ENCODE assay signal across 21 cellular contexts in genomic region chr19:7900931-7901330, GRCh38. TPM values are rescaled to one million over a fixed set of nuclear protein-coding genes. Genes with fewer than 3 reads are reported as not detected.
DNase-seq lines count a peak whose midpoint lies in the region; ATAC-seq and TF ChIP-seq lines count a peak whose summit lies in the region.
"Had no signal": no experiment of that assay in that cellular context is flagged by ENCODE, and none has a peak within 500 bp of the region (broad histone marks: within the 10 kb centered on the region; RNA-seq: fewer than 3 reads in every experiment).

No MANE protein-coding gene starts in this region.

- H3K27ac ChIP-seq in IMR-90 (ENCODE audit: insufficient read depth, low read length): no peak overlapping the region
- peak overlapping the region; percentile 79 for H3K27ac ChIP-seq in foreskin keratinocyte
- no peak overlapping the region for H3K27ac ChIP-seq in osteoblast (ENCODE audit: low read depth, low read length)

- peaks cover 34% of the 10 kb centered on the region for H3K36me3 Mint-ChIP-seq in Calu3 (ENCODE audit: insufficient read depth, unreplicated experiment)

- no peak overlapping the region for H3K4me3 ChIP-seq in IMR-90 (ENCODE audit: insufficient read depth, low read depth, low read length)
- H3K4me3 ChIP-seq in osteoblast (ENCODE audit: insufficient read depth, low read length): no peak overlapping the region
- H3K4me3 ChIP-seq: K562 had no signal

- no peaks in the 10 kb centered on the region for H3K9me3 ChIP-seq in IMR-90 (ENCODE audit: control insufficient read depth, insufficient read depth, low read length)
- H3K9me3 ChIP-seq in osteoblast (ENCODE audit: low read depth, low read length): no peaks in the 10 kb centered on the region

- TF ChIP-seq RAD21 in IMR-90 (IDR thresholded peaks at IDR 0.05; ENCODE audit: low read length): no peak

- H3K79me1 ChIP-seq in IMR-90 (ENCODE audit: low read depth in 1 of 2, low read length in 2 of 2): peaks cover 14 to 31% of the 10 kb centered on the region in 2 experiments; a peak in 3 of 4 replicates

- H3K4ac ChIP-seq in IMR-90 (ENCODE audit: low read depth, low read length): no peak overlapping the region

- H3K9me1 ChIP-seq in IMR-90 (ENCODE audit: insufficient read depth, low read length): peaks cover 11% of the 10 kb centered on the region

- H3K4me1 ChIP-seq in IMR-90 (ENCODE audit: control insufficient read depth, insufficient read depth, low read length): peaks cover 10% of the 10 kb centered on the region
- H3K4me1 ChIP-seq in foreskin keratinocyte: peaks cover 15% of the 10 kb centered on the region
- H3K4me1 ChIP-seq in osteoblast (ENCODE audit: insufficient read depth, low read length): peaks cover 16% of the 10 kb centered on the region

- no peak overlapping the region for H3K27ac Mint-ChIP-seq in Calu3 (ENCODE audit: unreplicated experiment)
- H3K27ac Mint-ChIP-seq: H9, HFFc6 had no signal

- H2BK15ac ChIP-seq in IMR-90 (ENCODE audit: low read depth, low read length): no peak overlapping the region

- no peak overlapping the region for H3K9ac ChIP-seq in IMR-90 (ENCODE audit: low read depth, low read length)

- H4K8ac ChIP-seq in IMR-90 (ENCODE audit: low read depth in 2 of 2, low read length in 2 of 2): no peak overlapping the region

- CTCF ChIA-PET in IMR-90 (lab: Yijun Ruan, JAX) (no interaction called here), Calu3 (lab: Charles Lee) (no interaction called here)

- H3K4me2 ChIP-seq in IMR-90 (ENCODE audit: low read depth, low read length) (no peak overlapping the region), osteoblast (ENCODE audit: insufficient read depth, low read length) (no peak overlapping the region)

- no peak overlapping the region for H3K14ac ChIP-seq in IMR-90 (replicated peaks; ENCODE audit: low read depth, low read length)

- H3K27me3 ChIP-seq in IMR-90 (ENCODE audit: control insufficient read depth, insufficient read depth, low read length) (no peaks in the 10 kb centered on the region), foreskin keratinocyte (no peaks in the 10 kb centered on the region), osteoblast (ENCODE audit: insufficient read depth, low read length) (no peaks in the 10 kb centered on the region)

- no CpG with 5 or more reads among the region's 3 CpGs for WGBS in IMR-90 (ENCODE audit: extremely low coverage in 2 of 2, insufficient read length in 1 of 2), 2 experiments

- peaks cover 19% of the 10 kb centered on the region for H4K20me1 ChIP-seq in IMR-90 (ENCODE audit: insufficient read depth, low read length)
- H4K20me1 ChIP-seq in osteoblast (ENCODE audit: insufficient read depth, low read length): peaks cover 16% of the 10 kb centered on the region

- H2BK5ac ChIP-seq in IMR-90 (ENCODE audit: low read depth, low read length, poor library complexity, severe bottlenecking): no peak overlapping the region

- intact Hi-C loops in IMR-90 (cut with micrococcal nuclease): no loop called here
- intact Hi-C loops in Calu3 (cut with micrococcal nuclease; ENCODE audit: unreplicated experiment): no loop called here

- TF ChIP-seq POLR2A in IMR-90 (IDR thresholded peaks at IDR 0.05; ENCODE audit: low read depth, low read length): no peak

- no peak overlapping the region for H4K91ac ChIP-seq in IMR-90 (ENCODE audit: insufficient read depth, low read depth, low read length)

- no peak overlapping the region for H2AK5ac ChIP-seq in IMR-90 (ENCODE audit: low read depth, low read length)

- H3K4me1 Mint-ChIP-seq in Calu3 (ENCODE audit: low read depth, unreplicated experiment): peaks cover 15% of the 10 kb centered on the region

- POLR2A ChIA-PET in IMR-90 (lab: Charles Lee; ENCODE audit: unreplicated experiment): no interaction called here

- no TSS peak for BruUV-seq in IMR-90 (replicated peaks; lab: Mats Ljungman, UMichigan)
- no TSS peak for BruUV-seq in Calu3 (replicated peaks; lab: Mats Ljungman, UMichigan)

- no peak overlapping the region for H3K56ac ChIP-seq in IMR-90 (ENCODE audit: extremely low read depth, insufficient read depth, low read length)

- in situ Hi-C loops in IMR-90 (cut with MboI; ENCODE audit: low sequenced_read_pairs): no loop called here

- DNase-seq in IMR-90 (no peak), SW480 (ENCODE audit: low spot score) (peak; percentile 25), foreskin keratinocyte (peak; percentile 57 to 79), osteoblast (ENCODE audit: insufficient read length, low spot score, missing footprints) (peak; percentile 11), Calu3 (no peak), AG08395 (ENCODE audit: low spot score) (no peak), NCI-H1092 treated with DMSO at 0.1 percent for 48 hours (lab: John Stamatoyannopoulos, UW) (no peak)
- DNase-seq in stimulated activated CD4-positive, alpha-beta T cell treated with anti-CD3 and anti-CD28 coated beads, Interleukin-1b, Interleukin-23, amount 100 ng/mL, for 48 hours: no peak
- DNase-seq: CD4-positive, CD25-positive, alpha-beta regulatory T cell; COR-L47; DMS 273 treated with DMSO at 0.1 percent for 48 hours; DMS79 treated with DMSO at 0.1 percent for 48 hours; H9; HFFc6; NCI-H1105; NCI-H2029 treated with DMSO at 0.1 percent for 48 hours; NCI-H345; NCI-H524; SIG-M5 had no signal

- no peak overlapping the region for H2BK120ac ChIP-seq in IMR-90 (ENCODE audit: low read depth, low read length)

- peak overlapping the region; percentile 19 for H2AK9ac ChIP-seq in IMR-90 (replicated peaks; ENCODE audit: low read depth, low read length, poor library complexity)

- TF ChIP-seq CTCF in IMR-90 (conservative IDR thresholded peaks at IDR 0.05; ENCODE audit: low read depth, low read length) (no peak), foreskin keratinocyte (conservative IDR thresholded peaks at IDR 0.05) (no peak), osteoblast (IDR thresholded peaks at IDR 0.05; ENCODE audit: extremely low read depth, low read depth, low read length) (no peak), Calu3 (IDR thresholded peaks at IDR 0.05; ENCODE audit: unreplicated experiment) (no peak)

- no peaks in the 10 kb centered on the region for H3K9me3 Mint-ChIP-seq in Calu3 (ENCODE audit: low read depth, unreplicated experiment)
- H3K9me3 Mint-ChIP-seq: H9, HFFc6 had no signal

- no peak overlapping the region for H3K23ac ChIP-seq in IMR-90 (ENCODE audit: low read depth, low read length)

- H4K5ac ChIP-seq in IMR-90 (ENCODE audit: low read depth, low read length): no peak overlapping the region

- H2BK20ac ChIP-seq in IMR-90 (ENCODE audit: low read depth, low read length): no peak overlapping the region

- no peak overlapping the region for H3K4me3 Mint-ChIP-seq in Calu3 (ENCODE audit: low read depth, unreplicated experiment)
- H3K4me3 Mint-ChIP-seq: H9, HFFc6 had no signal

- no peak overlapping the region for H3K18ac ChIP-seq in IMR-90 (ENCODE audit: low read depth, low read length)

- dilution Hi-C loops in IMR-90 (cut with HindIII; ENCODE audit: low sequenced_read_pairs, unreplicated experiment): no loop called here

- ATAC-seq in IMR-90 (ENCODE audit: low read depth) (no peak), foreskin keratinocyte (peak; percentile 51)
- ATAC-seq: K562, SK-N-SH treated with all-trans-retinoic acid at 6 μM for 48 hours had no signal

- H3K36me3 ChIP-seq in IMR-90 (ENCODE audit: control insufficient read depth, insufficient read depth, low read length) (peaks cover 20% of the 10 kb centered on the region), osteoblast (ENCODE audit: insufficient read depth, low read length) (peaks cover 9% of the 10 kb centered on the region)

- peaks cover 26% of the 10 kb centered on the region for H3K79me2 ChIP-seq in osteoblast (ENCODE audit: insufficient read depth, low read length)

- no peak overlapping the region for H2AFZ ChIP-seq in IMR-90 (replicated peaks; ENCODE audit: low read length, poor library complexity)
- no peak overlapping the region for H2AFZ ChIP-seq in osteoblast (ENCODE audit: low read length)

- H3K27me3 Mint-ChIP-seq in Calu3 (ENCODE audit: unreplicated experiment): no peaks in the 10 kb centered on the region

TF ChIP-seq in IMR-90, 13 proteins besides CTCF, POLR2A, EP300 and RAD21 (continues in another document):
- TF ChIP-seq RCOR1 (IDR thresholded peaks at IDR 0.05; ENCODE audit: insufficient replicate concordance, low read length): no peak

RNA-seq across cellular contexts. Expression of gene MAP2K7, which starts 2.7 kb away (rescaled TPM):
- total RNA-seq in IMR-90 (2012; rRNA removed) (3.9 and 4.1 TPM in 2 replicates), foreskin keratinocyte (12.7 and 13.5 TPM in 2 replicates), osteoblast (12.4 and 14.8 TPM in 2 replicates), Calu3 (2022) (27.0 and 28.0 TPM in 2 replicates)
- polyA plus RNA-seq in IMR-90 (2012; rRNA removed) (15.6 TPM in 2 replicates), foreskin keratinocyte (15.6 and 18.3 TPM in 2 replicates)
- 4.4 and 11.5 TPM in 2 replicates for polyA plus RNA-seq in IMR-90 (2012; cell fraction: cytosol; rRNA removed)
- 49.0 and 68.0 TPM in 2 replicates for polyA plus RNA-seq in IMR-90 (2012; cell fraction: nucleus; rRNA removed; ENCODE audit: low replicate concordance)

RNA-seq across cellular contexts. Expression of gene LRRC8E, which starts 12.6 kb away (rescaled TPM):
- total RNA-seq in IMR-90 (2012; rRNA removed): 6.9 and 7.2 TPM in 2 replicates
- 6.4 and 6.9 TPM in 2 replicates for polyA plus RNA-seq in IMR-90 (2012; rRNA removed)
- polyA plus RNA-seq in IMR-90 (2012; cell fraction: cytosol; rRNA removed): 4.1 and 5.4 TPM in 2 replicates
- polyA plus RNA-seq in IMR-90 (2012; cell fraction: nucleus; rRNA removed; ENCODE audit: low replicate concordance): 4.1 and 7.1 TPM in 2 replicates
- total RNA-seq in foreskin keratinocyte: 8.2 and 10.6 TPM in 2 replicates
- 4.6 and 5.7 TPM in 2 replicates for polyA plus RNA-seq in foreskin keratinocyte
- 10.5 and 17.4 TPM in 2 replicates for total RNA-seq in osteoblast
- total RNA-seq in Calu3 (2022): 8.0 and 9.1 TPM in 2 replicates
- total RNA-seq: CD4-positive, CD25-positive, alpha-beta regulatory T cell had no signal
- polyA plus RNA-seq: CD4-positive, CD25-positive, alpha-beta regulatory T cell had no signal

RNA-seq across cellular contexts. Expression of gene TGFBR3L, which starts 13.7 kb away (rescaled TPM):
- total RNA-seq in IMR-90 (2012; rRNA removed) (not detected in 2 replicates), foreskin keratinocyte (2.1 and 2.5 TPM in 2 replicates), osteoblast (under 0.01 TPM in 1 of 2 replicates, not detected in the other), Calu3 (2022) (0.94 and 1.6 TPM in 2 replicates)
- polyA plus RNA-seq in IMR-90 (2012; rRNA removed) (0.94 and 2.2 TPM in 2 replicates), foreskin keratinocyte (3.6 and 5.0 TPM in 2 replicates)
- polyA plus RNA-seq in IMR-90 (2012; cell fraction: cytosol; rRNA removed): 3.5 and 4.4 TPM in 2 replicates
- polyA plus RNA-seq in IMR-90 (2012; cell fraction: nucleus; rRNA removed; ENCODE audit: low replicate concordance): 1.9 and 3.1 TPM in 2 replicates
- total RNA-seq: K562 had no signal
- polyA plus RNA-seq: CD4-positive, CD25-positive, alpha-beta regulatory T cell; K562 had no signal

RNA-seq across cellular contexts. Expression of gene SNAPC2, which starts 19.2 kb away (rescaled TPM):
- total RNA-seq in IMR-90 (2012; rRNA removed): 12.5 TPM in 2 replicates
- polyA plus RNA-seq in IMR-90 (2012; rRNA removed): 29.2 and 34.9 TPM in 2 replicates
- 25.5 and 35.6 TPM in 2 replicates for polyA plus RNA-seq in IMR-90 (2012; cell fraction: cytosol; rRNA removed)
- 14.1 and 27.5 TPM in 2 replicates for polyA plus RNA-seq in IMR-90 (2012; cell fraction: nucleus; rRNA removed; ENCODE audit: low replicate concordance)
- 22.5 and 22.7 TPM in 2 replicates for total RNA-seq in foreskin keratinocyte
- polyA plus RNA-seq in foreskin keratinocyte: 30.6 and 32.0 TPM in 2 replicates
- total RNA-seq in osteoblast: 16.8 and 18.5 TPM in 2 replicates
- 12.1 and 16.4 TPM in 2 replicates for total RNA-seq in Calu3 (2022)

RNA-seq across cellular contexts. Expression of gene CTXN1, which starts 25.0 kb away (rescaled TPM):
- total RNA-seq in IMR-90 (2012; rRNA removed) (0.36 and 0.56 TPM in 2 replicates), foreskin keratinocyte (1.5 and 1.7 TPM in 2 replicates), osteoblast (1.5 and 2.5 TPM in 2 replicates), Calu3 (2022) (12.0 and 12.2 TPM in 2 replicates)
- polyA plus RNA-seq in IMR-90 (2012; rRNA removed) (7.4 and 12.8 TPM in 2 replicates), foreskin keratinocyte (5.1 and 6.4 TPM in 2 replicates)
- polyA plus RNA-seq in IMR-90 (2012; cell fraction: cytosol; rRNA removed): 8.1 and 17.5 TPM in 2 replicates
- 3.9 and 11.2 TPM in 2 replicates for polyA plus RNA-seq in IMR-90 (2012; cell fraction: nucleus; rRNA removed; ENCODE audit: low replicate concordance)
- total RNA-seq: CD4-positive, CD25-positive, alpha-beta regulatory T cell had no signal
- polyA plus RNA-seq: CD4-positive, CD25-positive, alpha-beta regulatory T cell had no signal

Comparison
In these comparisons a context has a peak if more than half of its experiments do, and no peak if none do; other contexts are left out.
1. DNase-seq: peak in SW480 (single experiment), foreskin keratinocyte (2 of 2) and osteoblast (single experiment); none in IMR-90 (single experiment), Calu3 (single experiment), stimulated activated CD4-positive, alpha-beta T cell treated with anti-CD3 and anti-CD28 coated beads, Interleukin-1b, Interleukin-23, amount 100 ng/mL, for 48 hours (single experiment), AG08395 (single experiment) and NCI-H1092 treated with DMSO at 0.1 percent for 48 hours (single experiment).